ENCODE assay signal across 10 cellular contexts in the genomic region with DNA sequence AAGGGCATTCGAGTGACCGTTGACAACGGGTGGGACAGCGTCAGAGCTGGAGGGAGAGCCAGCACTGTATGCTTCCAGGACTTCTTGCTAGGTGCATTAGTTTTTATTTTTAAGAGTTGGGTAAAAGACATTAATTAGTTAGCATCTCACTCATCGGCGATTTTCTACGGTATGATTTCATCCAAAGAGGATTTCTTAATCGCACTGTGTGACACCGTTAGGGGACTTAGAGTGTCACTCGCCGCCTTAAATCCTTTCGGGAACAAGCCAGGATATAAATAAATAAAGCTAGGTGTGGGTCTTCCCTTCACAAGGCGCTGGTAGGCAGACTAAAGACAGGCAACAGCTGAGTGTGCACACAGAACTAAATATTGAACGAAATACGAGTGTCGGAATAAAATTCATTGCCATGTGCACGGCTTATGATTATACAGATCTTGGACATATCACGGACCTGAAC. TPM values are rescaled to one million over a fixed set of nuclear protein-coding genes. Genes with fewer than 3 reads are reported as not detected.
DNase-seq lines count a peak whose midpoint lies in the region; ATAC-seq and TF ChIP-seq lines count a peak whose summit lies in the region.
"Had no signal": no experiment of that assay in that cellular context is flagged by ENCODE, and none has a peak within 500 bp of the region (broad histone marks: within the 10 kb centered on the region; RNA-seq: fewer than 3 reads in every experiment).

No MANE protein-coding gene starts in this region.

- peaks cover 5% of the 10 kb centered on the region for H3K4me1 Mint-ChIP-seq in CD4-positive, alpha-beta T cell (ENCODE audit: low read depth)
- H3K4me1 Mint-ChIP-seq in activated T-helper 1 cell treated with anti-CD3 and anti-CD28 coated beads, Interleukin-12 subunit alpha, Interleukin-12 subunit beta, Interleukin-2, Interleukin-4 antibody, amounts not matched to agents 30 ng/mL and 10 ng/mL and 1 ng/mL, durations not matched to agents 14 hours and 24 hours and 36 hours (ENCODE audit: low read depth): no peaks in the 10 kb centered on the region

- peak overlapping the region; percentile 86 for H2AFZ ChIP-seq in neuronal stem cell (ENCODE audit: low read length)

- POLR2A ChIA-PET in CD4-positive, alpha-beta T cell (lab: Charles Lee): no interaction called here

- TF ChIP-seq POLR2A in esophagus squamous epithelium (IDR thresholded peaks at IDR 0.05): no peak

- H3K18ac ChIP-seq in neuronal stem cell (ENCODE audit: low read length): no peak overlapping the region

- DNase-seq in CD4-positive, alpha-beta T cell: no peak
- DNase-seq in NCI-H82 treated with DMSO at 0.1 percent for 48 hours (lab: John Stamatoyannopoulos, UW; ENCODE audit: unreplicated experiment) (peak; percentile 37), esophagus squamous epithelium (lab: John Stamatoyannopoulos, UW) (no peak), neuronal stem cell (ENCODE audit: low spot score) (no peak), DMS 273 (lab: John Stamatoyannopoulos, UW; ENCODE audit: unreplicated experiment) (no peak), germinal center (ENCODE audit: low spot score) (no peak)
- no peak for DNase-seq in activated T-helper 1 cell treated with anti-CD3 and anti-CD28 coated beads, Interleukin-12 subunit alpha, Interleukin-12 subunit beta, Interleukin-2, Interleukin-4 antibody, amounts not matched to agents 30 ng/mL and 10 ng/mL and 1 ng/mL, durations not matched to agents 14 hours and 24 hours and 36 hours (ENCODE audit: low spot score)
- DNase-seq in stimulated activated CD8-positive, alpha-beta memory T cell treated with anti-CD3 and anti-CD28 coated beads, Interleukin-4, amount 100 ng/mL, for 48 hours: no peak
- DNase-seq: activated naive CD4-positive, alpha-beta T cell treated with anti-CD3 and anti-CD28 coated beads for 36 hours; KG1 had no signal

- no peaks in the 10 kb centered on the region for H3K9me3 ChIP-seq in CD4-positive, alpha-beta T cell (ENCODE audit: control insufficient read depth, low read length)
- H3K9me3 ChIP-seq in esophagus squamous epithelium: no peaks in the 10 kb centered on the region
- H3K9me3 ChIP-seq in neuronal stem cell (replicated peaks in 1 of 2; ENCODE audit: control insufficient read depth in 2 of 2, insufficient read depth in 1 of 2, low read depth in 1 of 2, low read length in 2 of 2): no peaks in the 10 kb centered on the region

- peaks cover 52% of the 10 kb centered on the region for H3K27me3 Mint-ChIP-seq in CD4-positive, alpha-beta T cell
- peaks cover 24% of the 10 kb centered on the region for H3K27me3 Mint-ChIP-seq in activated T-helper 1 cell treated with anti-CD3 and anti-CD28 coated beads, Interleukin-12 subunit alpha, Interleukin-12 subunit beta, Interleukin-2, Interleukin-4 antibody, amounts not matched to agents 30 ng/mL and 10 ng/mL and 1 ng/mL, durations not matched to agents 14 hours and 24 hours and 36 hours (ENCODE audit: insufficient read depth)

- CTCF ChIA-PET in CD4-positive, alpha-beta T cell (lab: Charles Lee): no interaction called here

- peaks cover 29% of the 10 kb centered on the region for H3K27me3 ChIP-seq in CD4-positive, alpha-beta T cell (ENCODE audit: control insufficient read depth, insufficient read depth, low read length)
- H3K27me3 ChIP-seq in esophagus squamous epithelium (peaks cover 0 to 35% (median 0%) of the 10 kb centered on the region in 4 donors), neuronal stem cell (ENCODE audit: control insufficient read depth in 3 of 3, insufficient read depth in 3 of 3, low read depth in 1 of 3, low read length in 3 of 3) (no peaks in the 10 kb centered on the region)

- no peak for ATAC-seq in CD4-positive, alpha-beta T cell (ENCODE audit: poor library complexity)

- H3K4me3 ChIP-seq in esophagus squamous epithelium (peak overlapping the region; percentile 50 to 79 (median 60)), neuronal stem cell (ENCODE audit: low read length in 2 of 2) (peak overlapping the region; percentile 82 to 87)

- H3K9ac ChIP-seq in neuronal stem cell (ENCODE audit: low read depth, low read length, poor library complexity): no peak overlapping the region

- H3K23ac ChIP-seq in neuronal stem cell (ENCODE audit: low read depth, low read length, poor library complexity): no peak overlapping the region

- H3K36me3 ChIP-seq in esophagus squamous epithelium (no peaks in the 10 kb centered on the region), neuronal stem cell (replicated peaks in 1 of 2; ENCODE audit: control insufficient read depth in 2 of 2, insufficient read depth in 2 of 2, low read length in 2 of 2) (peaks cover 0 to 5% of the 10 kb centered on the region in 2 donors)

- H4K91ac ChIP-seq in neuronal stem cell (ENCODE audit: low read depth, low read length, poor library complexity): no peak overlapping the region

- H3K4me2 ChIP-seq in neuronal stem cell (ENCODE audit: insufficient read depth, low read length, poor library complexity, severe bottlenecking): peak overlapping the region; percentile 71

- no peak overlapping the region for H2BK15ac ChIP-seq in neuronal stem cell (ENCODE audit: low read length)

- H3K4me3 Mint-ChIP-seq in CD4-positive, alpha-beta T cell: peak overlapping the region; percentile 30
- H3K4me3 Mint-ChIP-seq in activated T-helper 1 cell treated with anti-CD3 and anti-CD28 coated beads, Interleukin-12 subunit alpha, Interleukin-12 subunit beta, Interleukin-2, Interleukin-4 antibody, amounts not matched to agents 30 ng/mL and 10 ng/mL and 1 ng/mL, durations not matched to agents 14 hours and 24 hours and 36 hours: no peak overlapping the region
- H3K4me3 Mint-ChIP-seq: activated naive CD4-positive, alpha-beta T cell treated with anti-CD3 and anti-CD28 coated beads for 36 hours had no signal

- H3K79me1 ChIP-seq in neuronal stem cell (ENCODE audit: low read depth, low read length): peaks cover 2% of the 10 kb centered on the region

- no peak overlapping the region for H2BK5ac ChIP-seq in neuronal stem cell (ENCODE audit: low read length)

- no peak overlapping the region for H2BK12ac ChIP-seq in neuronal stem cell (ENCODE audit: low read length)

- H3K36me3 Mint-ChIP-seq in CD4-positive, alpha-beta T cell (ENCODE audit: low read depth): no peaks in the 10 kb centered on the region
- no peaks in the 10 kb centered on the region for H3K36me3 Mint-ChIP-seq in activated T-helper 1 cell treated with anti-CD3 and anti-CD28 coated beads, Interleukin-12 subunit alpha, Interleukin-12 subunit beta, Interleukin-2, Interleukin-4 antibody, amounts not matched to agents 30 ng/mL and 10 ng/mL and 1 ng/mL, durations not matched to agents 14 hours and 24 hours and 36 hours (ENCODE audit: low read depth)

- H2AK5ac ChIP-seq in neuronal stem cell (ENCODE audit: low read depth, low read length): no peak overlapping the region

- no peak overlapping the region for H3K27ac Mint-ChIP-seq in CD4-positive, alpha-beta T cell
- no peak overlapping the region for H3K27ac Mint-ChIP-seq in activated T-helper 1 cell treated with anti-CD3 and anti-CD28 coated beads, Interleukin-12 subunit alpha, Interleukin-12 subunit beta, Interleukin-2, Interleukin-4 antibody, amounts not matched to agents 30 ng/mL and 10 ng/mL and 1 ng/mL, durations not matched to agents 14 hours and 24 hours and 36 hours
- H3K27ac Mint-ChIP-seq: activated naive CD4-positive, alpha-beta T cell treated with anti-CD3 and anti-CD28 coated beads for 36 hours had no signal

- H3K4ac ChIP-seq in neuronal stem cell (ENCODE audit: low read length): no peak overlapping the region

- H3K27ac ChIP-seq in CD4-positive, alpha-beta T cell (ENCODE audit: low read depth, low read length): no peak overlapping the region
- H3K27ac ChIP-seq in esophagus squamous epithelium: peak overlapping the region in 3 of 4 donors; percentile 82 to 91 (median 87)
- H3K27ac ChIP-seq in neuronal stem cell (replicated peaks; ENCODE audit: low read length): peak overlapping the region; percentile 15

- TF ChIP-seq CTCF in CD4-positive, alpha-beta T cell (IDR thresholded peaks at IDR 0.05): no peak
- no peak for TF ChIP-seq CTCF in esophagus squamous epithelium (IDR thresholded peaks at IDR 0.05)

- peaks cover 0 to 33% (median 0%) of the 10 kb centered on the region in 3 donors for H3K4me1 ChIP-seq in esophagus squamous epithelium
- H3K4me1 ChIP-seq in neuronal stem cell (ENCODE audit: control insufficient read depth in 2 of 2, insufficient read depth in 1 of 2, low read depth in 1 of 2, low read length in 2 of 2): peaks cover 0 to 13% of the 10 kb centered on the region in 2 donors

- WGBS in esophagus squamous epithelium, 2 donors: 6 to 14% methylated on average over 18 of the region's 18 CpGs
- WGBS in neuronal stem cell (ENCODE audit: extremely low coverage in 2 of 2, insufficient read length in 2 of 2, insufficient replicate concordance in 1 of 2), 2 donors: no CpG with 5 or more reads among the region's 18 CpGs

- H3K14ac ChIP-seq in neuronal stem cell (ENCODE audit: low read length): no peak overlapping the region

- no peaks in the 10 kb centered on the region for H3K9me3 Mint-ChIP-seq in CD4-positive, alpha-beta T cell
- H3K9me3 Mint-ChIP-seq in activated T-helper 1 cell treated with anti-CD3 and anti-CD28 coated beads, Interleukin-12 subunit alpha, Interleukin-12 subunit beta, Interleukin-2, Interleukin-4 antibody, amounts not matched to agents 30 ng/mL and 10 ng/mL and 1 ng/mL, durations not matched to agents 14 hours and 24 hours and 36 hours: peaks cover under 1% of the 10 kb centered on the region

- intact Hi-C loops in CD4-positive, alpha-beta T cell (cut with DNase I, micrococcal nuclease): no loop called here
- intact Hi-C loops in esophagus squamous epithelium (cut with DNase I): no loop called here
- intact Hi-C loops in activated T-helper 1 cell treated with anti-CD3 and anti-CD28 coated beads, Interleukin-12 subunit alpha, Interleukin-12 subunit beta, Interleukin-2, Interleukin-4 antibody, amounts not matched to agents 30 ng/mL and 10 ng/mL and 1 ng/mL, durations not matched to agents 14 hours and 24 hours and 36 hours (cut with micrococcal nuclease): no loop called here

- H2BK120ac ChIP-seq in neuronal stem cell (ENCODE audit: low read depth, low read length): no peak overlapping the region

- no peak overlapping the region for H4K8ac ChIP-seq in neuronal stem cell (ENCODE audit: low read depth, low read length)

RNA-seq across cellular contexts. Expression of gene NOVA1, which starts 0.9 kb away (rescaled TPM):
- total RNA-seq in CD4-positive, alpha-beta T cell: under 1 TPM in 1 of 2 experiments, not detected in 1; 0.14 TPM
- 1 to 10 TPM in 2 of 4 donors, under 1 TPM in 1, not detected in 1; 0.91 to 1.9 (median 1.1) TPM for total RNA-seq in esophagus squamous epithelium
- 39.1 TPM for polyA plus RNA-seq in neuronal stem cell (2013, experiment 1 of 2)
- 40.6 TPM for polyA plus RNA-seq in neuronal stem cell (2013, experiment 2 of 2)
- 0.13 TPM in 1 of 2 replicates, not detected in the other for total RNA-seq in activated T-helper 1 cell treated with anti-CD3 and anti-CD28 coated beads, Interleukin-12 subunit alpha, Interleukin-12 subunit beta, Interleukin-2, Interleukin-4 antibody, amounts not matched to agents 30 ng/mL and 10 ng/mL and 1 ng/mL, durations not matched to agents 14 hours and 24 hours and 36 hours
- total RNA-seq: activated naive CD4-positive, alpha-beta T cell treated with anti-CD3 and anti-CD28 coated beads for 36 hours had no signal
